Comparison of ENCODE assay signal across 13 cellular contexts in genomic region chr1:222124602-222125001, GRCh38.
DNase-seq lines count a peak whose midpoint lies in the region; ATAC-seq, FAIRE-seq and TF ChIP-seq lines count a peak whose summit lies in the region.
"Had no signal": no experiment of that assay in that cellular context is flagged by ENCODE, and none has a peak within 500 bp of the region (broad histone marks: within the 10 kb centered on the region; RNA-seq: fewer than 3 reads in every experiment).

No MANE protein-coding gene starts in this region.

- H3K4me1 ChIP-seq in HepG2 (ENCODE audit: insufficient read depth, low read length), result no peaks in the 10 kb centered on the region
- H3K4me1 ChIP-seq: body of pancreas had no signal

- POLR2A ChIA-PET in HepG2 (lab: Yijun Ruan, JAX), result no interaction called here

- H3K4me3 ChIP-seq in astrocyte of the spinal cord (ENCODE audit: low read depth, low read length) (no peak overlapping the region), HepG2 (replicated peaks in 1 of 3; ENCODE audit: insufficient read depth in 1 of 3, low read depth in 2 of 3, low read length in 3 of 3) (no peak overlapping the region)
- H3K4me3 ChIP-seq: body of pancreas had no signal

- H3K36me3 ChIP-seq in HepG2 (replicated peaks in 1 of 2; ENCODE audit: control insufficient read depth in 1 of 2, insufficient read depth in 2 of 2, low read length in 2 of 2), result no peaks in the 10 kb centered on the region

- no peaks in the 10 kb centered on the region for H3K9me3 ChIP-seq in HepG2 (ENCODE audit: low read length)
- H3K9me3 ChIP-seq: body of pancreas had no signal

- DNase-seq in DMS 273 (lab: John Stamatoyannopoulos, UW; ENCODE audit: unreplicated experiment) (peak; percentile 85), LHCN-M2 (ENCODE audit: low read depth) (peak; percentile 31), astrocyte of the spinal cord (ENCODE audit: low read depth, low spot score) (no peak), HepG2 (ENCODE audit: low spot score) (no peak), dermis blood vessel endothelial cell (no peak), HCEC 1CT (no peak), omental fat pad (ENCODE audit: low spot score) (no peak)
- no peak for DNase-seq in activated CD8-positive, alpha-beta memory T cell treated with anti-CD3 and anti-CD28 coated beads for 24 hours
- DNase-seq: activated CD8-positive, alpha-beta memory T cell treated with anti-CD3 and anti-CD28 coated beads, Interleukin-2, amount 50 U/mL, for 48 hours; body of pancreas; CD8-positive, alpha-beta T cell had no signal

- no peak overlapping the region for H3K27ac ChIP-seq in HepG2 (ENCODE audit: extremely low read length, insufficient read depth, low read length)
- H3K27ac ChIP-seq: body of pancreas had no signal

- BruUV-seq in HepG2 (replicated peaks; lab: Mats Ljungman, UMichigan), result no TSS peak

- ATAC-seq in HepG2, result peak; percentile 85
- no peak for ATAC-seq in omental fat pad (ENCODE audit: low FRiP score)
- ATAC-seq: body of pancreas; CD8-positive, alpha-beta T cell had no signal

- H3K27me3 ChIP-seq in HepG2 (ENCODE audit: control insufficient read depth in 1 of 2, insufficient read depth in 2 of 2, low read length in 2 of 2), result no peaks in the 10 kb centered on the region
- H3K27me3 ChIP-seq: body of pancreas had no signal

- peak; percentile 39 for TF ChIP-seq CTCF in astrocyte of the spinal cord (IDR thresholded peaks at IDR 0.05; ENCODE audit: low read depth, low read length)
- TF ChIP-seq CTCF in HepG2 (CRISPR knock-in tag; IDR thresholded peaks at IDR 0.05), result peak; percentile 54
- no peak for TF ChIP-seq CTCF in omental fat pad (IDR thresholded peaks at IDR 0.05)

- in situ Hi-C loops in astrocyte of the spinal cord (cut with HindIII; ENCODE audit: low sequenced_read_pairs), result no loop called here
- in situ Hi-C loops in HepG2 (cut with HindIII; ENCODE audit: extremely low pct_ligation_motif_present, low pct_unique_long_range_greater_than_20kb), result loop anchor here (5.0 kb wide), 1 partner anchor 333 kb away; no protein-coding TSS in a partner anchor

- no peak overlapping the region for H2AFZ ChIP-seq in HepG2 (ENCODE audit: low read length)

- CTCF ChIA-PET in HepG2 (lab: Yijun Ruan, JAX; ENCODE audit: low intra/inter-chr PET ratio, low total read pairs), result interaction anchor here (0.8 to 1.5 kb wide), 2 partner anchors 42 to 331 kb away, joined by 3 to 13 read pairs; no protein-coding TSS in a partner anchor

- peak; percentile 34 for FAIRE-seq in HepG2 (lab: Jason Lieb, UNC)
- FAIRE-seq: GM18507, urothelium cell line had no signal

- 7% methylated on average over 1 of the region's 1 CpG for WGBS in HepG2 (ENCODE audit: low lambda C conversion rate)

- no peak for TF ChIP-seq POLR2A in HepG2 (IDR thresholded peaks at IDR 0.05; ENCODE audit: insufficient read depth in 1 of 2, low read depth in 2 of 2, low read length in 2 of 2)

- no peak overlapping the region for H3K4me2 ChIP-seq in HepG2 (ENCODE audit: low read depth, low read length)

- no peak for TF ChIP-seq RAD21 in HepG2 (CRISPR knock-in tag; IDR thresholded peaks at IDR 0.05)

- TF ChIP-seq EP300 in HepG2 (IDR thresholded peaks at IDR 0.05; ENCODE audit: low read depth in 2 of 2, low read length in 2 of 2) (no peak), HepG2 (CRISPR knock-in tag; IDR thresholded peaks at IDR 0.05; ENCODE audit: borderline replicate concordance) (no peak)

- no peaks in the 10 kb centered on the region for H3K79me2 ChIP-seq in HepG2 (ENCODE audit: insufficient read depth, low read length)

- no peak overlapping the region for H3K9ac ChIP-seq in HepG2 (ENCODE audit: insufficient read depth, low read depth, low read length)

- intact Hi-C loops in HepG2 (cut with micrococcal nuclease; ENCODE audit: unreplicated experiment), result no loop called here

- no peaks in the 10 kb centered on the region for H4K20me1 ChIP-seq in HepG2 (ENCODE audit: insufficient read depth, low read length)

TF ChIP-seq in HepG2, 621 proteins besides CTCF, POLR2A, EP300 and RAD21:
- TF ChIP-seq ZNF142 (CRISPR knock-in tag; IDR thresholded peaks at IDR 0.05), result no peak
- no peak for TF ChIP-seq KLF9 (CRISPR knock-in tag; IDR thresholded peaks at IDR 0.05; ENCODE audit: low read depth)
- TF ChIP-seq ZNF484 (CRISPR knock-in tag; IDR thresholded peaks at IDR 0.05; ENCODE audit: borderline replicate concordance, low read depth), result no peak
- no peak for TF ChIP-seq ZKSCAN5 (CRISPR knock-in tag; IDR thresholded peaks at IDR 0.05)
- 0 out of 2 replicates have a peak, but pooled peaks have one; percentile 9 for TF ChIP-seq HNF4A (CRISPR knock-in tag; IDR thresholded peaks at IDR 0.05)
- TF ChIP-seq E2F2 (CRISPR knock-in tag; IDR thresholded peaks at IDR 0.05; ENCODE audit: borderline replicate concordance), result no peak
- no peak for TF ChIP-seq NFKB2 (CRISPR knock-in tag; IDR thresholded peaks at IDR 0.05; ENCODE audit: borderline replicate concordance)
- TF ChIP-seq KLF11 (CRISPR knock-in tag; IDR thresholded peaks at IDR 0.05), result no peak
- peak; percentile 51 for TF ChIP-seq STAG1 (CRISPR knock-in tag; IDR thresholded peaks at IDR 0.05)
- no peak for TF ChIP-seq RXRB (CRISPR knock-in tag; IDR thresholded peaks at IDR 0.05; ENCODE audit: borderline replicate concordance)
- TF ChIP-seq RBM39 (IDR thresholded peaks at IDR 0.05; ENCODE audit: low read depth, low read length, poor library complexity, severe bottlenecking), result no peak
- TF ChIP-seq SMC3 (IDR thresholded peaks at IDR 0.05; ENCODE audit: low read length), result peak; percentile 51; the same call in 1 of the 2 replicates

Comparison
In these comparisons a context has a peak if more than half of its experiments do, and no peak if none do; other contexts are left out.
1. DNase-seq: peak in DMS 273 (single experiment) and LHCN-M2 (single experiment); none in astrocyte of the spinal cord (single experiment), HepG2 (single experiment), activated CD8-positive, alpha-beta memory T cell treated with anti-CD3 and anti-CD28 coated beads for 24 hours (single experiment), dermis blood vessel endothelial cell (single experiment), HCEC 1CT (single experiment) and omental fat pad (single experiment).
2. CTCF ChIP-seq: peak in astrocyte of the spinal cord (single experiment) and HepG2 (single experiment); none in omental fat pad (0 of 3).